8 cellular contexts compared by ENCODE assay signal in genomic region chr10:26725837-26726727, GRCh38. TPM values are rescaled to one million over a fixed set of nuclear protein-coding genes. Genes with fewer than 3 reads are reported as not detected.
DNase-seq lines count a peak whose midpoint lies in the region; FAIRE-seq and TF ChIP-seq lines count a peak whose summit lies in the region.

No MANE protein-coding gene starts in this region.

- no peaks in the 10 kb centered on the region for H3K9me3 ChIP-seq in SJCRH30 (replicated peaks)
- no peaks in the 10 kb centered on the region for H3K9me3 ChIP-seq in astrocyte (ENCODE audit: insufficient read depth, low read depth, low read length)
- no peaks in the 10 kb centered on the region for H3K9me3 ChIP-seq in sigmoid colon

- no peak overlapping the region for H3K4me2 ChIP-seq in astrocyte (ENCODE audit: low read length)

- intact Hi-C loops in sigmoid colon (cut with DNase I), result loop anchor here (5.0 kb wide), 1 partner anchor 136 kb away; the partner anchor contains the start of gene ABI1

- no peaks in the 10 kb centered on the region for H3K9me3 Mint-ChIP-seq in astrocyte (ENCODE audit: unreplicated experiment)

- no peak overlapping the region for H3K27ac Mint-ChIP-seq in astrocyte (ENCODE audit: unreplicated experiment)

- peaks cover 64% of the 10 kb centered on the region for H3K36me3 ChIP-seq in SJCRH30
- H3K36me3 ChIP-seq in astrocyte (ENCODE audit: insufficient read depth, low read length), result peaks cover 16% of the 10 kb centered on the region
- peaks cover 0 to 41% (median 2%) of the 10 kb centered on the region in 4 donors for H3K36me3 ChIP-seq in sigmoid colon

- H3K4me1 ChIP-seq in SJCRH30 (no peaks in the 10 kb centered on the region), astrocyte (ENCODE audit: insufficient read depth, low read length) (no peaks in the 10 kb centered on the region), sigmoid colon (no peaks in the 10 kb centered on the region)

- H3K27ac ChIP-seq in SJCRH30 (no peak overlapping the region), astrocyte (ENCODE audit: low read depth, low read length) (no peak overlapping the region), sigmoid colon (no peak overlapping the region)

- TF ChIP-seq POLR2A in sigmoid colon (IDR thresholded peaks at IDR 0.05), result no peak

- H3K4me3 ChIP-seq in SJCRH30 (no peak overlapping the region), astrocyte (ENCODE audit: insufficient read depth, low read depth, low read length) (no peak overlapping the region), sigmoid colon (no peak overlapping the region)

- no peaks in the 10 kb centered on the region for H3K27me3 Mint-ChIP-seq in astrocyte (ENCODE audit: low read depth, unreplicated experiment)

- TF ChIP-seq EP300 in sigmoid colon (IDR thresholded peaks at IDR 0.05), result no peak

- H4K20me1 ChIP-seq in astrocyte (ENCODE audit: insufficient read depth, low read length), result no peaks in the 10 kb centered on the region

- H3K27me3 ChIP-seq in SJCRH30 (no peaks in the 10 kb centered on the region), astrocyte (ENCODE audit: insufficient read depth, low read length) (no peaks in the 10 kb centered on the region), sigmoid colon (no peaks in the 10 kb centered on the region)

- FAIRE-seq in astrocyte (lab: Jason Lieb, UNC), result peak; percentile 41

- peak; percentile 52 for DNase-seq in SIG-M5 treated with dmso at 0.1 percent for 504 hours (lab: John Stamatoyannopoulos, UW; ENCODE audit: unreplicated experiment)
- DNase-seq in SIG-M5 (lab: John Stamatoyannopoulos, UW), result no peak
- DNase-seq in HT-29 (ENCODE audit: low spot score), result peak; percentile 41
- peak; percentile 47 to 74 for DNase-seq in SJCRH30
- peak; percentile 60 for DNase-seq in astrocyte (ENCODE audit: low read depth)
- DNase-seq in hepatic stellate cell (ENCODE audit: low spot score), result peak; percentile 54
- DNase-seq in sigmoid colon, result peak; percentile 89
- no peak for DNase-seq in 8988T

- H3K9ac ChIP-seq in astrocyte (ENCODE audit: low read length), result no peak overlapping the region

- TF ChIP-seq CTCF in astrocyte (IDR thresholded peaks at IDR 0.05; ENCODE audit: insufficient read depth, low read depth, low read length) (peak; percentile 92), sigmoid colon (IDR thresholded peaks at IDR 0.05) (peak; percentile 38 to 78 (median 66))

- H3K36me3 Mint-ChIP-seq in astrocyte (ENCODE audit: low read depth, unreplicated experiment), result no peaks in the 10 kb centered on the region

- no peak overlapping the region for H2AFZ ChIP-seq in astrocyte (ENCODE audit: low read depth, low read length)

- H3K4me1 Mint-ChIP-seq in astrocyte (ENCODE audit: low read depth, unreplicated experiment), result no peaks in the 10 kb centered on the region

- H3K79me2 ChIP-seq in astrocyte (ENCODE audit: insufficient read depth, low read length), result no peaks in the 10 kb centered on the region

- H3K4me3 Mint-ChIP-seq in astrocyte (ENCODE audit: unreplicated experiment), result no peak overlapping the region

- WGBS in sigmoid colon, 2 donors, result 48 to 62% methylated on average over 8 of the region's 8 CpGs

RNA-seq across cellular contexts. Expression of gene PDSS1, which starts 28.6 kb away (rescaled TPM):
- 21.0 and 25.9 TPM in 2 replicates for total RNA-seq in HT-29 (2014; rRNA removed; shearing (Covaris generic))
- total RNA-seq in SJCRH30 (2014; rRNA removed; shearing (Covaris generic)), result 31.8 and 33.2 TPM in 2 replicates
- total RNA-seq in astrocyte, result 7.1 and 9.6 TPM in 2 replicates
- 1 to 10 TPM; 2.4 to 4.7 (median 3.0) TPM for total RNA-seq in sigmoid colon
- 10 to 100 TPM; 25.2 to 31.7 (median 25.2) TPM for polyA plus RNA-seq in sigmoid colon

Comparison
In these comparisons a context has a peak if more than half of its experiments do, and no peak if none do; other contexts are left out.
1. DNase-seq: peak in SIG-M5 treated with dmso at 0.1 percent for 504 hours (single experiment), HT-29 (single experiment), SJCRH30 (2 of 2), astrocyte (single experiment), hepatic stellate cell (single experiment) and sigmoid colon (single experiment); none in SIG-M5 (single experiment) and 8988T (single experiment).